Comparison of ENCODE assay signal across 10 cellular contexts in the genomic region with DNA sequence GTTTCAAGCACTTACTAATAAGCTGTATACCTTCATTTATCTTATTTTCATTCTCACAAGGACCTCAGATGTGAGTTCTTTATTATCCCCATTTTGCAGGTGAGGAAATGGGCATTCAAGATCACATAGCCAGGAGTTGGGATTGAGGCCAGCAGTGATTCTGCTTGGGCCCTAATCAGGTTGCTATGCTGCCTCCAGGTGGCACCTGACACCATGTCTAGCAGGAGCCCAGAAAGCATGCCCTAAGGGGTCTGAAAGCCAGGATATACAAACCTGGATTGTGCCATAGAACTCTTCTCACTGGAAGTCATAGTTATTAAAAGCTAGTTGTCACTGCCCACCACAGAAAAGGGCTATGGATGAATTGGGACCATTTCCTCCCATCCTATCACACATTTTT.
A peak's percentile ranks its signal among the peaks of the same experiment; 100 is the strongest.
DNase-seq lines count a peak whose midpoint lies in the region; TF ChIP-seq lines count a peak whose summit lies in the region.
"Had no signal": no experiment of that assay in that cellular context is flagged by ENCODE, and none has a peak within 500 bp of the region (broad histone marks: within the 10 kb centered on the region; RNA-seq: fewer than 3 reads in every experiment).

No MANE protein-coding gene starts in this region.

- H3K36me3 ChIP-seq in GM06990 (ENCODE audit: control insufficient read depth, insufficient read depth, low read length) (no peaks in the 10 kb centered on the region), colonic mucosa (no peaks in the 10 kb centered on the region)
- no peaks in the 10 kb centered on the region for H3K36me3 ChIP-seq in CD4-positive, alpha-beta memory T cell (ENCODE audit: insufficient read depth, low read length)

- POLR2A ChIA-PET in CD4-positive, alpha-beta memory T cell (lab: Charles Lee; ENCODE audit: partially characterized antibody), result no interaction called here

- no peak overlapping the region for H3K9ac ChIP-seq in colonic mucosa (ENCODE audit: low read depth in 2 of 2, low read length in 2 of 2)

- no peaks in the 10 kb centered on the region for H3K9me3 Mint-ChIP-seq in nephron progenitor cell
- H3K9me3 Mint-ChIP-seq in CD4-positive, alpha-beta memory T cell, result no peaks in the 10 kb centered on the region

- no peak overlapping the region for H3K27ac ChIP-seq in colonic mucosa
- H3K27ac ChIP-seq in CD4-positive, alpha-beta memory T cell (ENCODE audit: low read depth, low read length), result no peak overlapping the region

- no peaks in the 10 kb centered on the region for H3K9me3 ChIP-seq in colonic mucosa
- H3K9me3 ChIP-seq in CD4-positive, alpha-beta memory T cell (ENCODE audit: control insufficient read depth in 1 of 2, low read length in 2 of 2), result no peaks in the 10 kb centered on the region

- H3K27me3 ChIP-seq in GM06990 (replicated peaks; ENCODE audit: control insufficient read depth, insufficient read depth, low read length) (no peaks in the 10 kb centered on the region), colonic mucosa (no peaks in the 10 kb centered on the region)
- H3K27me3 ChIP-seq in CD4-positive, alpha-beta memory T cell (ENCODE audit: insufficient read depth, low read length), result no peaks in the 10 kb centered on the region

- H3K4me1 ChIP-seq in colonic mucosa, result no peaks in the 10 kb centered on the region
- no peaks in the 10 kb centered on the region for H3K4me1 ChIP-seq in CD4-positive, alpha-beta memory T cell (ENCODE audit: insufficient read depth, low read length)

- H3K4me3 ChIP-seq in GM06990 (replicated peaks; ENCODE audit: low read depth, low read length), result no peak overlapping the region
- H3K4me3 ChIP-seq in colonic mucosa, result no peak overlapping the region
- no peak overlapping the region for H3K4me3 ChIP-seq in CD4-positive, alpha-beta memory T cell (ENCODE audit: low read length in 2 of 2)

- no peaks in the 10 kb centered on the region for H3K4me1 Mint-ChIP-seq in nephron progenitor cell
- H3K4me1 Mint-ChIP-seq in CD4-positive, alpha-beta memory T cell, result no peaks in the 10 kb centered on the region

- H3K4me3 Mint-ChIP-seq in nephron progenitor cell, result no peak overlapping the region
- H3K4me3 Mint-ChIP-seq in CD4-positive, alpha-beta memory T cell, result no peak overlapping the region

- H3K27me3 Mint-ChIP-seq in nephron progenitor cell (ENCODE audit: low read depth, poor library complexity), result peaks cover 14% of the 10 kb centered on the region
- peaks cover 7 to 9% of the 10 kb centered on the region in 2 donors for H3K27me3 Mint-ChIP-seq in CD4-positive, alpha-beta memory T cell

- no peak for DNase-seq in GM06990 (ENCODE audit: extremely low read depth, insufficient read length)
- peak; percentile 74 for DNase-seq in NCI-H2029 (lab: John Stamatoyannopoulos, UW)
- DNase-seq in colonic mucosa, result peak; percentile 25
- peak; percentile 4 for DNase-seq in nephron progenitor cell
- no peak for DNase-seq in CD4-positive, alpha-beta memory T cell
- no peak for DNase-seq in hippocampal formation (lab: John Stamatoyannopoulos, UW)
- no peak for DNase-seq in activated CD4-positive, alpha-beta T cell treated with anti-CD3 and anti-CD28 coated beads, Interleukin-2, amount 50 U/mL, for 1 hour
- DNase-seq in stimulated activated CD8-positive, alpha-beta memory T cell treated with anti-CD3 and anti-CD28 coated beads, Interleukin-4, amount 100 ng/mL, for 48 hours, result no peak
- DNase-seq: activated CD8-positive, alpha-beta memory T cell treated with anti-CD3 and anti-CD28 coated beads for 24 hours; glutamatergic neuron had no signal

- no peaks in the 10 kb centered on the region for H3K36me3 Mint-ChIP-seq in nephron progenitor cell (ENCODE audit: low read depth)
- H3K36me3 Mint-ChIP-seq in CD4-positive, alpha-beta memory T cell, result no peaks in the 10 kb centered on the region

- intact Hi-C loops in colonic mucosa (cut with DNase I), result no loop called here
- intact Hi-C loops in CD4-positive, alpha-beta memory T cell (cut with micrococcal nuclease), result no loop called here

- no peak overlapping the region for H3K27ac Mint-ChIP-seq in nephron progenitor cell
- H3K27ac Mint-ChIP-seq in CD4-positive, alpha-beta memory T cell, result no peak overlapping the region

- CTCF ChIA-PET in CD4-positive, alpha-beta memory T cell (lab: Charles Lee; ENCODE audit: partially characterized antibody), result no interaction called here

- peak; percentile 9 for TF ChIP-seq CTCF in GM06990 (IDR thresholded peaks at IDR 0.05; ENCODE audit: insufficient read depth, low read length, poor library complexity, severe bottlenecking)
- no peak for TF ChIP-seq CTCF in colonic mucosa (IDR thresholded peaks at IDR 0.05)
- TF ChIP-seq CTCF in nephron progenitor cell (IDR thresholded peaks at IDR 0.05), result no peak

Comparison
In these comparisons a context has a peak if more than half of its experiments do, and no peak if none do; other contexts are left out.
1. DNase-seq: peak in NCI-H2029 (single experiment), colonic mucosa (single experiment) and nephron progenitor cell (single experiment); none in GM06990 (single experiment), CD4-positive, alpha-beta memory T cell (0 of 5), hippocampal formation (0 of 2), activated CD4-positive, alpha-beta T cell treated with anti-CD3 and anti-CD28 coated beads, Interleukin-2, amount 50 U/mL, for 1 hour (single experiment) and stimulated activated CD8-positive, alpha-beta memory T cell treated with anti-CD3 and anti-CD28 coated beads, Interleukin-4, amount 100 ng/mL, for 48 hours (single experiment).